Comparison of ENCODE assay signal across 18 cellular contexts in genomic region chr2:23293063-23293462, GRCh38.
A peak's percentile ranks its signal among the peaks of the same experiment; 100 is the strongest.
DNase-seq lines count a peak whose midpoint lies in the region; ATAC-seq and TF ChIP-seq lines count a peak whose summit lies in the region.
"Had no signal": no experiment of that assay in that cellular context is flagged by ENCODE, and none has a peak within 500 bp of the region (broad histone marks: within the 10 kb centered on the region; RNA-seq: fewer than 3 reads in every experiment).

No MANE protein-coding gene starts in this region.

- H3K4me3 ChIP-seq in fibroblast of mammary gland (ENCODE audit: control insufficient read depth, low read depth, low read length) (no peak overlapping the region), H7 (ENCODE audit: insufficient read depth, low read depth, low read length) (no peak overlapping the region)
- H3K4me3 ChIP-seq: dorsolateral prefrontal cortex had no signal

- no peaks in the 10 kb centered on the region for H3K4me1 Mint-ChIP-seq in T-cell
- H3K4me1 Mint-ChIP-seq: activated CD4-positive, alpha-beta T cell treated with anti-CD3 and anti-CD28 coated beads, Interleukin-2, amount 10 ng/mL, durations not matched to agents 7 days and 5 days had no signal

- no peaks in the 10 kb centered on the region for H3K36me3 ChIP-seq in H7 (replicated peaks; ENCODE audit: control insufficient read depth, insufficient read depth, low read length)

- no peaks in the 10 kb centered on the region; the same call in 1 of the 2 replicates for H3K27me3 ChIP-seq in H7 (ENCODE audit: control insufficient read depth, insufficient read depth, low read length)

- no peak for ATAC-seq in T-cell (replicated peaks in 1 of 4)
- ATAC-seq: activated T-cell treated with anti-CD3 and anti-CD28 coated beads, Interleukin-2, amount 50 U/mL, for 72 hours had no signal

- POLR2A ChIA-PET in T-cell (lab: Charles Lee), result no interaction called here

- H3K27me3 Mint-ChIP-seq in T-cell, result peaks cover 14 to 16% of the 10 kb centered on the region in 2 donors

- no peaks in the 10 kb centered on the region for H3K9me3 Mint-ChIP-seq in T-cell
- H3K9me3 Mint-ChIP-seq: activated CD4-positive, alpha-beta T cell treated with anti-CD3 and anti-CD28 coated beads, Interleukin-2, amount 10 ng/mL, durations not matched to agents 7 days and 5 days; activated T-cell treated with anti-CD3 and anti-CD28 coated beads, Interleukin-2, amount 50 U/mL, for 72 hours; T-helper 2 cell treated with Interferon-gamma antibody and Interleukin-4, amounts not matched to agents 5 μg/mL and 100 μg/mL, for 36 hours had no signal

- peak; percentile 42 for DNase-seq in EL
- DNase-seq in OCI-M1 (lab: John Stamatoyannopoulos, UW), result peak; percentile 41
- DNase-seq in fibroblast of mammary gland (ENCODE audit: low read depth), result peak; percentile 26
- DNase-seq in mucosa of gallbladder (ENCODE audit: low spot score), result peak; percentile 16
- DNase-seq in activated T-cell treated with anti-CD3 and anti-CD28 coated beads, Interleukin-2, amount 50 U/mL, for 48 hours, result no peak
- no peak for DNase-seq in H7
- no peak for DNase-seq in NCI-H2227 treated with DMSO at 0.1 percent for 48 hours (lab: John Stamatoyannopoulos, UW)
- DNase-seq in T-cell, result no peak
- DNase-seq: activated CD4-positive, alpha-beta T cell treated with anti-CD3 and anti-CD28 coated beads, Interleukin-2, amount 10 ng/mL, durations not matched to agents 7 days and 5 days; activated T-cell treated with anti-CD3 and anti-CD28 coated beads, Interleukin-2, amount 50 U/mL, for 72 hours; DMS 273 treated with DMSO at 0.1 percent for 48 hours; dorsolateral prefrontal cortex; midbrain; NCI-H1105; stimulated activated CD4-positive, alpha-beta T cell treated with anti-CD3 and anti-CD28 coated beads, Interleukin-2, amount 100 ng/mL, for 24 hours; stimulated activated CD8-positive, alpha-beta memory T cell treated with anti-CD3 and anti-CD28 coated beads, Interleukin-4, amount 100 ng/mL, for 48 hours; trophoblast cell had no signal

- no peaks in the 10 kb centered on the region for H3K36me3 Mint-ChIP-seq in T-cell

- TF ChIP-seq CTCF in fibroblast of mammary gland (conservative IDR thresholded peaks at IDR 0.05; ENCODE audit: control insufficient read depth, insufficient read depth, low read depth, low read length), result no peak

- no peak overlapping the region for H3K4me3 Mint-ChIP-seq in T-cell
- H3K4me3 Mint-ChIP-seq: activated CD4-positive, alpha-beta T cell treated with anti-CD3 and anti-CD28 coated beads, Interleukin-2, amount 10 ng/mL, durations not matched to agents 7 days and 5 days; activated T-cell treated with anti-CD3 and anti-CD28 coated beads, Interleukin-2, amount 50 U/mL, for 72 hours; T-helper 2 cell treated with Interferon-gamma antibody and Interleukin-4, amounts not matched to agents 5 μg/mL and 100 μg/mL, for 36 hours had no signal

- H3K27ac Mint-ChIP-seq in T-cell, result no peak overlapping the region
- H3K27ac Mint-ChIP-seq: activated CD4-positive, alpha-beta T cell treated with anti-CD3 and anti-CD28 coated beads, Interleukin-2, amount 10 ng/mL, durations not matched to agents 7 days and 5 days; activated T-cell treated with anti-CD3 and anti-CD28 coated beads, Interleukin-2, amount 50 U/mL, for 72 hours; T-helper 2 cell treated with Interferon-gamma antibody and Interleukin-4, amounts not matched to agents 5 μg/mL and 100 μg/mL, for 36 hours had no signal

- CTCF ChIA-PET in T-cell (lab: Charles Lee), result no interaction called here

Comparison
In these comparisons a context has a peak if more than half of its experiments do, and no peak if none do; other contexts are left out.
1. DNase-seq: peak in EL (single experiment), OCI-M1 (single experiment), fibroblast of mammary gland (single experiment) and mucosa of gallbladder (single experiment); none in activated T-cell treated with anti-CD3 and anti-CD28 coated beads, Interleukin-2, amount 50 U/mL, for 48 hours (0 of 2), H7 (single experiment), NCI-H2227 treated with DMSO at 0.1 percent for 48 hours (single experiment) and T-cell (0 of 34).